In the genomic region with DNA sequence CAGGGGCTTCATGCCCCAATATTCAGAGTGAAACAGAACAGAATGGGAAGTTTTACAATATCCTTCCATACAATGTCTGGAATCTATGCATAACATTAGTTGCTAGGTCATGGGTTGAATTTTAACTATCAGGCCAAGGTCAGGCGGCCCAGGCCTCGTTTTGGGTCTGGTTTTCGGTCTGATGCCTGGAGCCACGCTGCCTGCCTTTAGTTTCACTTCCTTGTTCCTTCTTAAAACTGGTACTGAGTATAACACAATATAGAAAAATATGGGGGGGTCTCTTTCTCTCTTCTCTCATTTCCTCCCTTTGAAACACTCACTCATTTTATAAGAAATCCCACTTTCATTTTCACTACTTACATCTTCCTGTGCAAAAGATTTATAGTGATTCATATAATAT, we compare ENCODE assay signal across 17 cellular contexts.
DNase-seq lines count a peak whose midpoint lies in the region; ATAC-seq and TF ChIP-seq lines count a peak whose summit lies in the region.
"Had no signal": no experiment of that assay in that cellular context is flagged by ENCODE, and none has a peak within 500 bp of the region (broad histone marks: within the 10 kb centered on the region; RNA-seq: fewer than 3 reads in every experiment).

No MANE protein-coding gene starts in this region.

- H3K27me3 ChIP-seq in Peyer's patch: no peaks in the 10 kb centered on the region
- H3K27me3 ChIP-seq: BE2C, right lobe of liver had no signal

- no peaks in the 10 kb centered on the region for H3K36me3 ChIP-seq in Peyer's patch
- H3K36me3 ChIP-seq: BE2C, right lobe of liver had no signal

- ATAC-seq in GM19372 (IDR thresholded peaks at IDR 0.05; ENCODE audit: low read depth, unreplicated experiment): peak; percentile 92
- ATAC-seq in HG02678 (IDR thresholded peaks at IDR 0.05; ENCODE audit: unreplicated experiment): peak; percentile 96
- peak; percentile 99 for ATAC-seq in HG03460 (IDR thresholded peaks at IDR 0.05; ENCODE audit: unreplicated experiment)
- peak; percentile 59 for ATAC-seq in left lobe of liver
- ATAC-seq: activated T-cell treated with anti-CD3 and anti-CD28 coated beads, Interleukin-2, amount 50 U/mL, for 72 hours; left colon had no signal

- DNase-seq in left lobe of liver (ENCODE audit: low spot score) (no peak), Peyer's patch (no peak), glomerular visceral epithelial cell (ENCODE audit: extremely low spot score) (no peak), COR-L47 (lab: John Stamatoyannopoulos, UW) (no peak), EL (no peak)
- DNase-seq: activated CD4-positive, alpha-beta T cell treated with anti-CD3 and anti-CD28 coated beads, Interleukin-2, amount 50 U/mL, for 48 hours; activated T-cell treated with anti-CD3 and anti-CD28 coated beads, Interleukin-2, amount 50 U/mL, for 72 hours; BE2C; caudate nucleus; HCEC 1CT; left colon; NCI-H1092 treated with DMSO at 0.1 percent for 48 hours; occipital lobe had no signal

- TF ChIP-seq POLR2A in Peyer's patch (IDR thresholded peaks at IDR 0.05): no peak

- no peak overlapping the region for H3K27ac ChIP-seq in Peyer's patch
- H3K27ac ChIP-seq: right lobe of liver had no signal

- no peak overlapping the region for H3K4me3 ChIP-seq in Peyer's patch
- H3K4me3 ChIP-seq: right lobe of liver had no signal

- no peaks in the 10 kb centered on the region for H3K9me3 ChIP-seq in Peyer's patch
- H3K9me3 ChIP-seq: BE2C, right lobe of liver had no signal

- TF ChIP-seq CTCF in Peyer's patch (IDR thresholded peaks at IDR 0.05): no peak

- H3K4me1 ChIP-seq in Peyer's patch: no peaks in the 10 kb centered on the region
- H3K4me1 ChIP-seq: BE2C, right lobe of liver had no signal
